ENCODE assay signal across 36 cellular contexts in genomic region chr5:177090813-177091212, GRCh38.
"Had no signal": no experiment of that assay in that cellular context is flagged by ENCODE, and none has a peak within 500 bp of the region (broad histone marks: within the 10 kb centered on the region; RNA-seq: fewer than 3 reads in every experiment).

No MANE protein-coding gene starts in this region.

- H3K36me3 Mint-ChIP-seq: activated CD4-positive, alpha-beta memory T cell treated with anti-CD3 and anti-CD28 coated beads for 36 hours; activated naive CD4-positive, alpha-beta T cell treated with anti-CD3 and anti-CD28 coated beads, Interleukin-2, amount 50 U/mL, for 72 hours; activated naive CD8-positive, alpha-beta T cell treated with anti-CD3 and anti-CD28 coated beads for 36 hours; T-cell had no signal

- H3K9me3 ChIP-seq: adrenal gland, body of pancreas, breast epithelium had no signal

- ATAC-seq: activated CD8-positive, alpha-beta T cell treated with anti-CD3 and anti-CD28 coated beads for 36 hours; activated naive CD4-positive, alpha-beta T cell treated with anti-CD3 and anti-CD28 coated beads, Interleukin-2, amount 50 U/mL, for 72 hours; activated T-cell treated with anti-CD3 and anti-CD28 coated beads, Interleukin-2, amount 50 U/mL, for 4 hours; activated T-cell treated with anti-CD3 and anti-CD28 coated beads, Interleukin-2, amount 50 U/mL, for 72 hours; activated T-helper 17 cell treated with anti-CD3 and anti-CD28 coated beads, Interleukin-2, amount 50 U/mL, for 72 hours; body of pancreas; T-cell; T-helper 17 cell had no signal

- FAIRE-seq: astrocyte, TTC549 had no signal

- H3K36me3 ChIP-seq: adrenal gland, brain microvascular endothelial cell, breast epithelium had no signal

- H3K4me3 Mint-ChIP-seq: activated B cell treated with CpG ODN at 0.5 μM for 24 hours; activated CD4-positive, alpha-beta memory T cell treated with anti-CD3 and anti-CD28 coated beads for 36 hours; activated CD4-positive, alpha-beta T cell treated with anti-CD3 and anti-CD28 coated beads, Interleukin-2, amount 10 ng/mL, durations not matched to agents 24 days and 14 days; activated CD8-positive, alpha-beta T cell treated with anti-CD3 and anti-CD28 coated beads for 36 hours; activated naive CD4-positive, alpha-beta T cell treated with anti-CD3 and anti-CD28 coated beads for 36 hours; activated naive CD8-positive, alpha-beta T cell treated with anti-CD3 and anti-CD28 coated beads for 36 hours; activated T-cell treated with anti-CD3 and anti-CD28 coated beads, Interleukin-2, amount 50 U/mL, for 4 hours; activated T-cell treated with anti-CD3 and anti-CD28 coated beads, Interleukin-2, amount 50 U/mL, for 72 hours; activated T-helper 1 cell treated with anti-CD3 and anti-CD28 coated beads, Interleukin-12 subunit alpha, Interleukin-12 subunit beta, Interleukin-2, Interleukin-4 antibody, amounts not matched to agents 30 ng/mL and 10 ng/mL and 1 ng/mL, durations not matched to agents 14 hours and 24 hours and 36 hours; activated T-helper 17 cell treated with anti-CD3 and anti-CD28 coated beads, Interleukin-2, amount 50 U/mL, for 72 hours; T-cell; T-helper 17 cell; T-helper 2 cell treated with Interferon-gamma antibody and Interleukin-4, amounts not matched to agents 5 μg/mL and 100 μg/mL, for 36 hours had no signal

- H3K27ac ChIP-seq: brain microvascular endothelial cell, breast epithelium, VCaP had no signal

- H3K4me3 ChIP-seq: adrenal gland, body of pancreas, breast epithelium had no signal

- DNase-seq: activated B cell treated with CpG ODN at 0.5 μM for 24 hours; activated CD4-positive, alpha-beta memory T cell treated with anti-CD3 and anti-CD28 coated beads for 36 hours; activated CD4-positive, alpha-beta T cell treated with anti-CD3 and anti-CD28 coated beads for 4 hours; activated CD4-positive, alpha-beta T cell treated with anti-CD3 and anti-CD28 coated beads, Interleukin-2, amount 10 ng/mL, durations not matched to agents 24 days and 14 days; activated CD4-positive, alpha-beta T cell treated with anti-CD3 and anti-CD28 coated beads, Interleukin-2, amount 50 U/mL, for 1 hour; activated CD4-positive, alpha-beta T cell treated with anti-CD3 and anti-CD28 coated beads, Interleukin-2, amount 50 U/mL, for 4 hours; activated CD4-positive, CD25-positive, alpha-beta regulatory T cell treated with anti-CD3 and anti-CD28 coated beads, Interleukin-2, amount 50 U/mL, for 72 hours; activated CD8-positive, alpha-beta memory T cell treated with anti-CD3 and anti-CD28 coated beads, Interleukin-2, amount 50 U/mL, for 4 hours; activated CD8-positive, alpha-beta T cell treated with anti-CD3 and anti-CD28 coated beads for 36 hours; activated effector memory CD4-positive, alpha-beta T cell treated with anti-CD3 and anti-CD28 coated beads, Interleukin-2, amount 50 U/mL, for 16 hours; activated gamma-delta T cell treated with Interleukin-2 at 50 U/mL for 16 hours; activated naive CD4-positive, alpha-beta T cell; activated naive CD4-positive, alpha-beta T cell treated with anti-CD3 and anti-CD28 coated beads for 36 hours; activated naive CD4-positive, alpha-beta T cell treated with anti-CD3 and anti-CD28 coated beads, Interleukin-2, amount 50 U/mL, for 16 hours; activated naive CD8-positive, alpha-beta T cell treated with anti-CD3 and anti-CD28 coated beads for 36 hours; activated T-cell treated with anti-CD3 and anti-CD28 coated beads for 4 hours; activated T-cell treated with anti-CD3 and anti-CD28 coated beads, Interleukin-2, amount 50 U/mL, for 1 hour; activated T-cell treated with anti-CD3 and anti-CD28 coated beads, Interleukin-2, amount 50 U/mL, for 4 hours; activated T-cell treated with anti-CD3 and anti-CD28 coated beads, Interleukin-2, amount 50 U/mL, for 72 hours; adrenal gland; amniotic stem cell; aorta; body of pancreas; brain microvascular endothelial cell; central memory CD4-positive, alpha-beta T cell; T-cell; T-helper 17 cell; T-helper 9 cell had no signal

- H3K9me3 Mint-ChIP-seq: activated B cell treated with CpG ODN at 0.5 μM for 24 hours; activated CD4-positive, alpha-beta memory T cell treated with anti-CD3 and anti-CD28 coated beads for 36 hours; activated CD4-positive, alpha-beta T cell treated with anti-CD3 and anti-CD28 coated beads, Interleukin-2, amount 10 ng/mL, durations not matched to agents 24 days and 14 days; activated CD8-positive, alpha-beta T cell treated with anti-CD3 and anti-CD28 coated beads for 36 hours; activated naive CD4-positive, alpha-beta T cell treated with anti-CD3 and anti-CD28 coated beads for 36 hours; activated naive CD4-positive, alpha-beta T cell treated with anti-CD3 and anti-CD28 coated beads, Interleukin-2, amount 50 U/mL, for 72 hours; activated naive CD8-positive, alpha-beta T cell treated with anti-CD3 and anti-CD28 coated beads for 36 hours; activated T-cell treated with anti-CD3 and anti-CD28 coated beads, Interleukin-2, amount 50 U/mL, for 4 hours; activated T-cell treated with anti-CD3 and anti-CD28 coated beads, Interleukin-2, amount 50 U/mL, for 72 hours; activated T-helper 1 cell treated with anti-CD3 and anti-CD28 coated beads, Interleukin-12 subunit alpha, Interleukin-12 subunit beta, Interleukin-2, Interleukin-4 antibody, amounts not matched to agents 30 ng/mL and 10 ng/mL and 1 ng/mL, durations not matched to agents 14 hours and 24 hours and 36 hours; activated T-helper 17 cell treated with anti-CD3 and anti-CD28 coated beads, Interleukin-2, amount 50 U/mL, for 72 hours; T-cell; T-helper 2 cell treated with Interferon-gamma antibody and Interleukin-4, amounts not matched to agents 5 μg/mL and 100 μg/mL, for 36 hours had no signal

- H3K27me3 ChIP-seq: adrenal gland, body of pancreas, brain microvascular endothelial cell, breast epithelium had no signal

- H3K27ac Mint-ChIP-seq: activated B cell treated with CpG ODN at 0.5 μM for 24 hours; activated CD4-positive, alpha-beta memory T cell treated with anti-CD3 and anti-CD28 coated beads for 36 hours; activated CD4-positive, alpha-beta T cell treated with anti-CD3 and anti-CD28 coated beads, Interleukin-2, amount 10 ng/mL, durations not matched to agents 24 days and 14 days; activated CD8-positive, alpha-beta T cell treated with anti-CD3 and anti-CD28 coated beads for 36 hours; activated naive CD4-positive, alpha-beta T cell treated with anti-CD3 and anti-CD28 coated beads for 36 hours; activated naive CD4-positive, alpha-beta T cell treated with anti-CD3 and anti-CD28 coated beads, Interleukin-2, amount 50 U/mL, for 72 hours; activated naive CD8-positive, alpha-beta T cell treated with anti-CD3 and anti-CD28 coated beads for 36 hours; activated T-cell treated with anti-CD3 and anti-CD28 coated beads, Interleukin-2, amount 50 U/mL, for 72 hours; activated T-helper 1 cell treated with anti-CD3 and anti-CD28 coated beads, Interleukin-12 subunit alpha, Interleukin-12 subunit beta, Interleukin-2, Interleukin-4 antibody, amounts not matched to agents 30 ng/mL and 10 ng/mL and 1 ng/mL, durations not matched to agents 14 hours and 24 hours and 36 hours; activated T-helper 17 cell treated with anti-CD3 and anti-CD28 coated beads, Interleukin-2, amount 50 U/mL, for 72 hours; T-cell; T-helper 17 cell; T-helper 2 cell treated with Interferon-gamma antibody and Interleukin-4, amounts not matched to agents 5 μg/mL and 100 μg/mL, for 36 hours had no signal
